Comparison of ENCODE assay signal across 12 cellular contexts in the genomic region with DNA sequence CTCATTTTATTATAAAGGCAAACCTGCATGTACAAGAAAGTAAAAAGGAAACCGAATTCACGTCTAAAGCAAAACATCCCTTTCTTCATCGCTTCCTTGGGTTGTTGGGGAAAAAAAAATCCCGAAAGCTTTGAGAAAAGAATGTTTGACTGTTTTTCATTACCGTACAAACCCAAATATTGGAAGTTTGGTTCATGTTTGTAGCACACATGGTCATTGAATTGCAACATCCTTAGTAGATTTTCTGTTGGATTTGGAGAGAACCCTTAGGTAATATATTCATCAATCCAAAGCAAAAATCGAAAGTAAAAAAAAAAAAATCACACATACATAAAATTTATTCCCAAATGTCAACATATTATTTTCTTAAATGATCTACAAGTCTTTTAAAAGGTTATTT.
"Had no signal": no experiment of that assay in that cellular context is flagged by ENCODE, and none has a peak within 500 bp of the region (broad histone marks: within the 10 kb centered on the region; RNA-seq: fewer than 3 reads in every experiment).

No MANE protein-coding gene starts in this region.

- H3K4me1 ChIP-seq: left lung, parathyroid adenoma, tibial artery, uterus had no signal

- H3K36me3 ChIP-seq: tibial artery, uterus had no signal

- DNase-seq: activated T-cell treated with anti-CD3 and anti-CD28 coated beads, Interleukin-2, amount 50 U/mL, for 1 hour; amniotic stem cell; body of pancreas; endodermal cell; foreskin melanocyte; heart left ventricle; left lung; T-helper 17 cell; tibial artery; uterus had no signal

- H3K4me3 ChIP-seq: body of pancreas, heart left ventricle, left lung, skin epidermis, tibial artery, uterus had no signal

- H3K27ac ChIP-seq: heart left ventricle, left lung, parathyroid adenoma, tibial artery, uterus had no signal

- H3K27me3 ChIP-seq: body of pancreas, heart left ventricle, left lung, tibial artery, uterus had no signal

- H3K9me3 ChIP-seq: body of pancreas, left lung, tibial artery, uterus had no signal

- H2AFZ ChIP-seq: parathyroid adenoma had no signal

- H3K79me2 ChIP-seq: parathyroid adenoma had no signal

- ATAC-seq: body of pancreas, heart left ventricle, left lung, T-helper 17 cell had no signal

- H3K9ac ChIP-seq: parathyroid adenoma had no signal
